15 cellular contexts compared by ENCODE assay signal in genomic region chr5:168288349-168289245, GRCh38. TPM values are rescaled to one million over a fixed set of nuclear protein-coding genes. Genes with fewer than 3 reads are reported as not detected.
A peak's percentile ranks its signal among the peaks of the same experiment; 100 is the strongest.
DNase-seq lines count a peak whose midpoint lies in the region; ATAC-seq, FAIRE-seq and TF ChIP-seq lines count a peak whose summit lies in the region.
"Had no signal": no experiment of that assay in that cellular context is flagged by ENCODE, and none has a peak within 500 bp of the region (broad histone marks: within the 10 kb centered on the region; RNA-seq: fewer than 3 reads in every experiment).

No MANE protein-coding gene starts in this region.

- TF ChIP-seq CTCF in A549 (IDR thresholded peaks at IDR 0.05): no peak
- no peak for TF ChIP-seq CTCF in PC-9 (conservative IDR thresholded peaks at IDR 0.05)
- TF ChIP-seq CTCF in esophagus squamous epithelium (IDR thresholded peaks at IDR 0.05): peak in 1 of 6 experiments; percentile 22
- TF ChIP-seq CTCF in neural crest cell (conservative IDR thresholded peaks at IDR 0.05): no peak
- TF ChIP-seq CTCF in SK-N-SH (IDR thresholded peaks at IDR 0.05): no peak

- TF ChIP-seq POLR2A in A549 (IDR thresholded peaks at IDR 0.05; ENCODE audit: low read length) (no peak), esophagus squamous epithelium (IDR thresholded peaks at IDR 0.05) (peak in 1 of 4 donors; percentile 34)

- TF ChIP-seq EP300 in A549 (IDR thresholded peaks at IDR 0.05) (no peak; a peak in 1 of 5 replicates), SK-N-SH (IDR thresholded peaks at IDR 0.05; ENCODE audit: borderline replicate concordance in 1 of 2, low read depth in 1 of 2, low read length in 1 of 2) (no peak)

- H3F3A ChIP-seq in PC-9 (ENCODE audit: insufficient read depth, low read depth) (peaks cover 36% of the 10 kb centered on the region), SK-N-SH (replicated peaks; ENCODE audit: insufficient read depth) (no peaks in the 10 kb centered on the region)

- peaks cover 35% of the 10 kb centered on the region for H3K27me3 Mint-ChIP-seq in neural crest cell (ENCODE audit: low read depth)

- peaks cover 3% of the 10 kb centered on the region for H3K9me3 Mint-ChIP-seq in neural crest cell

- H3K4me3 ChIP-seq in A549 (peak overlapping the region; percentile 7; the same call in 1 of the 3 replicates), PC-9 (peak overlapping the region; percentile 55), esophagus squamous epithelium (peak overlapping the region; percentile 18 to 51 (median 38)), SK-N-SH (ENCODE audit: low read depth in 2 of 2, low read length in 1 of 2) (no peak overlapping the region)
- H3K4me3 ChIP-seq: GM23248, MG63 had no signal

- TF ChIP-seq RAD21 in A549 (conservative IDR thresholded peaks at IDR 0.05 in 1 of 2, IDR thresholded peaks at IDR 0.05 in 1 of 2) (no peak), SK-N-SH (IDR thresholded peaks at IDR 0.05; ENCODE audit: low read length) (no peak)

- ATAC-seq in A549 (peak; percentile 24 to 32; a peak in 4 of 6 replicates), HG03342 (IDR thresholded peaks at IDR 0.05; ENCODE audit: unreplicated experiment) (no peak)
- ATAC-seq: activated CD8-positive, alpha-beta T cell treated with anti-CD3 and anti-CD28 coated beads for 36 hours had no signal

- intact Hi-C loops in PC-9 (cut with micrococcal nuclease; ENCODE audit: unreplicated experiment): loop anchor here (1.0 to 5.0 kb wide), 7 partner anchors 19 to 199 kb away; partner anchors contain the start of gene RARS1
- intact Hi-C loops in esophagus squamous epithelium (cut with DNase I): no loop called here

- no peaks in the 10 kb centered on the region for H3K27me3 ChIP-seq in PC-9 (ENCODE audit: insufficient read depth, low read depth)
- H3K27me3 ChIP-seq in esophagus squamous epithelium: peaks cover 0 to 44% (median 3%) of the 10 kb centered on the region in 4 donors
- H3K27me3 ChIP-seq in SK-N-SH (ENCODE audit: insufficient read depth): no peaks in the 10 kb centered on the region

- FAIRE-seq in A549 (lab: Jason Lieb, UNC): no peak

- peak in 1 of 2 experiments; percentile 55 for DNase-seq in A549 (ENCODE audit: low read depth in 1 of 2, low spot score in 1 of 2)
- DNase-seq in PC-9: peak; percentile 93 to 97
- no peak for DNase-seq in esophagus squamous epithelium (lab: John Stamatoyannopoulos, UW)
- DNase-seq in neural crest cell (ENCODE audit: low read depth, low spot score): no peak
- no peak for DNase-seq in NOMO-1 treated with dmso at 0.1 percent for 144 hours (lab: John Stamatoyannopoulos, UW; ENCODE audit: unreplicated experiment)
- DNase-seq in SK-N-SH: no peak
- no peak for DNase-seq in DMS153 (lab: John Stamatoyannopoulos, UW)
- DNase-seq: activated CD8-positive, alpha-beta T cell treated with anti-CD3 and anti-CD28 coated beads for 36 hours; activated naive CD8-positive, alpha-beta T cell treated with anti-CD3 and anti-CD28 coated beads for 36 hours; GF-D8; GM23248; MG63; NCI-H510A; occipital lobe had no signal

- BruUV-seq in PC-9 (replicated peaks; lab: Mats Ljungman, UMichigan): no TSS peak

- H3K9me3 ChIP-seq in A549 (0 out of 3 replicates have a peak, but pooled peaks cover 11% of the 10 kb centered on the region), PC-9 (ENCODE audit: insufficient read depth, low read depth) (0 out of 2 replicates have a peak, but pooled peaks cover 7% of the 10 kb centered on the region), esophagus squamous epithelium (no peaks in the 10 kb centered on the region), SK-N-SH (no peaks in the 10 kb centered on the region)

- H3K27ac Mint-ChIP-seq in neural crest cell (ENCODE audit: unreplicated experiment): no peak overlapping the region
- H3K27ac Mint-ChIP-seq: activated CD8-positive, alpha-beta T cell treated with anti-CD3 and anti-CD28 coated beads for 36 hours; activated naive CD8-positive, alpha-beta T cell treated with anti-CD3 and anti-CD28 coated beads for 36 hours had no signal

- peak overlapping the region; percentile 97 for H3K27ac ChIP-seq in A549
- peak overlapping the region; percentile 91 for H3K27ac ChIP-seq in PC-9
- peak overlapping the region; percentile 30 to 82 (median 76) for H3K27ac ChIP-seq in esophagus squamous epithelium
- no peak overlapping the region for H3K27ac ChIP-seq in SK-N-SH (ENCODE audit: low read depth in 2 of 2, low read length in 1 of 2)
- H3K27ac ChIP-seq: GM23248 had no signal

- H3K36me3 ChIP-seq in PC-9 (ENCODE audit: low read depth) (no peaks in the 10 kb centered on the region), esophagus squamous epithelium (no peaks in the 10 kb centered on the region), SK-N-SH (replicated peaks in 1 of 2; ENCODE audit: control insufficient read depth in 1 of 2, insufficient read depth in 2 of 2, low read length in 1 of 2) (no peaks in the 10 kb centered on the region)
- H3K36me3 ChIP-seq: MG63 had no signal

- H4K20me1 ChIP-seq in PC-9 (ENCODE audit: insufficient read depth) (peaks cover 11% of the 10 kb centered on the region), SK-N-SH (ENCODE audit: insufficient read depth) (no peaks in the 10 kb centered on the region)

- H3K4me1 ChIP-seq in A549 (peaks cover 39% of the 10 kb centered on the region), PC-9 (replicated peaks; ENCODE audit: insufficient read depth) (peaks cover 48% of the 10 kb centered on the region), esophagus squamous epithelium (peaks cover 5 to 40% (median 19%) of the 10 kb centered on the region in 3 donors), SK-N-SH (ENCODE audit: control insufficient read depth in 1 of 2, insufficient read depth in 2 of 2, low read depth in 1 of 2, low read length in 1 of 2) (peaks cover 0 to 12% of the 10 kb centered on the region in 2 experiments; a peak in 2 of 4 replicates)

- H2AFZ ChIP-seq in PC-9: peak overlapping the region; percentile 43
- no peak overlapping the region for H2AFZ ChIP-seq in SK-N-SH (ENCODE audit: low read depth)
- H2AFZ ChIP-seq: GM23248 had no signal

- peaks cover 17% of the 10 kb centered on the region for H3K4me1 Mint-ChIP-seq in neural crest cell

- H3K4me2 ChIP-seq in A549 (peak overlapping the region; percentile 96), PC-9 (peak overlapping the region; percentile 87), SK-N-SH (no peak overlapping the region)

- H3K4me3 Mint-ChIP-seq in neural crest cell: peak overlapping the region; percentile 20
- H3K4me3 Mint-ChIP-seq: activated CD8-positive, alpha-beta T cell treated with anti-CD3 and anti-CD28 coated beads for 36 hours; activated naive CD8-positive, alpha-beta T cell treated with anti-CD3 and anti-CD28 coated beads for 36 hours had no signal

- H3K9me2 ChIP-seq in PC-9 (ENCODE audit: insufficient read depth): no peaks in the 10 kb centered on the region
- no peaks in the 10 kb centered on the region for H3K9me2 ChIP-seq in SK-N-SH

- POLR2A ChIA-PET in A549 (lab: Yijun Ruan, JAX): no interaction called here
- POLR2A ChIA-PET in PC-9 (lab: Charles Lee; ENCODE audit: unreplicated experiment): interaction anchor here (0.6 kb wide), 1 partner anchor 13 kb away, joined by 5 read pairs; no protein-coding TSS in a partner anchor
- POLR2A ChIA-PET in SK-N-SH (lab: Yijun Ruan, JAX): no interaction called here

- WGBS in A549 (ENCODE audit: missing lambda C conversion rate): 41% methylated on average over 22 of the region's 22 CpGs
- WGBS in esophagus squamous epithelium, 2 donors: 26 to 39% methylated on average over 12 to 19 of the region's 22 CpGs
- 86% methylated on average over 19 of the region's 22 CpGs for WGBS in SK-N-SH (ENCODE audit: low lambda C conversion rate)

- no peak overlapping the region for H3K9ac ChIP-seq in SK-N-SH
- H3K9ac ChIP-seq: GM23248 had no signal

- CTCF ChIA-PET in A549 (lab: Yijun Ruan, JAX): interaction anchor here (1.4 to 8.6 kb wide), 3 partner anchors 14 to 23 kb away, joined by 3 to 256 read pairs (median 28); no protein-coding TSS in a partner anchor
- CTCF ChIA-PET in PC-9 (lab: Charles Lee): no interaction called here
- CTCF ChIA-PET in SK-N-SH (lab: Yijun Ruan, JAX): no interaction called here

- peaks cover 3% of the 10 kb centered on the region for H3K36me3 Mint-ChIP-seq in neural crest cell (ENCODE audit: low read depth)
- H3K36me3 Mint-ChIP-seq: activated naive CD8-positive, alpha-beta T cell treated with anti-CD3 and anti-CD28 coated beads for 36 hours had no signal

- H3K79me2 ChIP-seq in PC-9 (ENCODE audit: low read depth) (peaks cover 25% of the 10 kb centered on the region), SK-N-SH (ENCODE audit: insufficient read depth) (peaks cover 16% of the 10 kb centered on the region)

TF ChIP-seq in A549, 52 proteins besides CTCF, POLR2A, EP300 and RAD21 (continues in another document):
- TF ChIP-seq KDM1A (IDR thresholded peaks at IDR 0.05; ENCODE audit: low read depth): no peak
- no peak for TF ChIP-seq NPAS2 (CRISPR knock-in tag; IDR thresholded peaks at IDR 0.05; ENCODE audit: borderline replicate concordance)
- TF ChIP-seq NFE2L2 (conservative IDR thresholded peaks at IDR 0.05; ENCODE audit: low read length): no peak
- no peak for TF ChIP-seq MYC (IDR thresholded peaks at IDR 0.05; ENCODE audit: borderline replicate concordance, low read length)

TF ChIP-seq in SK-N-SH, 30 proteins besides CTCF, POLR2A, EP300 and RAD21:
- TF ChIP-seq POLR2AphosphoS5 (IDR thresholded peaks at IDR 0.05; ENCODE audit: low read depth, low read length): no peak
- TF ChIP-seq MAX (IDR thresholded peaks at IDR 0.05; ENCODE audit: low read depth): no peak
- no peak for TF ChIP-seq SIN3A (IDR thresholded peaks at IDR 0.05; ENCODE audit: borderline replicate concordance, low read depth, low read length)
- no peak for TF ChIP-seq MXI1 (IDR thresholded peaks at IDR 0.05; ENCODE audit: low read depth, low read length)

RNA-seq across cellular contexts. Expression of gene WWC1, which starts 2.8 kb away (rescaled TPM):
- polyA plus RNA-seq in A549 (2011; rRNA removed) (75.0 and 98.1 TPM in 2 replicates), A549 (2017; fragmentation: RNase III; extraction: RNeasy Plus Mini Kit Qiagen cat#74134 plus additional on column Dnase treatment) (88.5 to 113 TPM (median 92.2 TPM) in 3 replicates), SK-N-SH (2012; rRNA removed) (15.2 and 16.9 TPM in 2 replicates)
- 52.9 and 53.5 TPM in 2 replicates for polyA plus RNA-seq in A549 (2012; cell fraction: cytosol; rRNA removed)
- 45.0 and 53.1 TPM in 2 replicates for polyA plus RNA-seq in A549 (2012; cell fraction: nucleus; rRNA removed)
- 107 and 125 TPM in 2 replicates for polyA minus RNA-seq in A549 (2011; rRNA and poly(A)+ RNA removed)
- total RNA-seq in PC-9 (2021) (79.5 and 97.7 TPM in 2 replicates), esophagus squamous epithelium (10 to 100 TPM; 14.4 to 25.0 (median 16.1) TPM), neural crest cell (13.3 and 13.7 TPM in 2 replicates)
- polyA plus RNA-seq in SK-N-SH (2012; cell fraction: cytosol; rRNA removed): 12.4 and 13.0 TPM in 2 replicates
- polyA plus RNA-seq in SK-N-SH (2012; cell fraction: nucleus; rRNA removed): 15.6 and 17.4 TPM in 2 replicates

Comparison
In these comparisons a context has a peak if more than half of its experiments do, and no peak if none do; other contexts are left out.
1. DNase-seq: peak in PC-9 (2 of 2); none in esophagus squamous epithelium (single experiment), neural crest cell (single experiment), NOMO-1 treated with dmso at 0.1 percent for 144 hours (single experiment), SK-N-SH (single experiment) and DMS153 (single experiment).
2. H3K27ac ChIP-seq: peak in A549 (2 of 2), PC-9 (single experiment) and esophagus squamous epithelium (4 of 4); none in SK-N-SH (0 of 2).
3. H3K4me3 ChIP-seq: peak in A549 (single experiment), PC-9 (single experiment) and esophagus squamous epithelium (4 of 4); none in SK-N-SH (0 of 2).
4. Of the 12 proteins assayed by ChIP-seq in both A549 and SK-N-SH: peak only in A549: FOSL2, MAX and USF2; only in SK-N-SH: none; in both: none; in neither: 9.